ENCODE assay signal across 17 cellular contexts in the genomic region with DNA sequence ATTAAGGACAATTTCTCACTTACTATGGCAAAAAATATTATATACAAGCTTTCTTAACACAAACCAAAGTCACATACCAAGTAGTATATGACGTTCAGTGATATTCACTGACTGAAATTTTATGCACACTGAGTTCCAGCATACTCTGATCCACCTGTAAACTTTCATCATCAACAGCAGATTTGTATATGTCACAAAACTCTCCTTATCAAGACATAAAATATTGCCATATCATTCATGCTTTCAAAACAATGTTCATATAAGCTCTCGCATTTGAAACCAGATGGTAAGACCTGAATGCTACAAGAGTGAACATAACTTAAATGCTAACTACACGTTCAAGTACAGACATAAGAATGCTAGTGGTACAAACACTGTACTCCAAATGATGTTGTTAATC. TPM values are rescaled to one million over a fixed set of nuclear protein-coding genes. Genes with fewer than 3 reads are reported as not detected.
DNase-seq lines count a peak whose midpoint lies in the region; ATAC-seq and TF ChIP-seq lines count a peak whose summit lies in the region.
"Had no signal": no experiment of that assay in that cellular context is flagged by ENCODE, and none has a peak within 500 bp of the region (broad histone marks: within the 10 kb centered on the region; RNA-seq: fewer than 3 reads in every experiment).

No MANE protein-coding gene starts in this region.

- no peak overlapping the region for H3K27ac ChIP-seq in CD8-positive, alpha-beta T cell (ENCODE audit: low read depth, low read length)
- H3K27ac ChIP-seq in OCI-LY1 (ENCODE audit: low read depth, low read length, poor library complexity, severe bottlenecking) (peak overlapping the region; percentile 19), esophagus muscularis mucosa (replicated peaks in 1 of 4) (peak overlapping the region in 3 of 4 donors; percentile 6 to 20 (median 16)), rectal smooth muscle tissue (ENCODE audit: low read depth, low read length) (peak overlapping the region; percentile 76)
- H3K27ac ChIP-seq: SK-N-MC had no signal

- no peaks in the 10 kb centered on the region for H4K20me1 ChIP-seq in OCI-LY1 (ENCODE audit: insufficient read depth, low read length)

- no peak overlapping the region for H3K4me3 ChIP-seq in CD8-positive, alpha-beta T cell (ENCODE audit: low read depth, low read length)
- H3K4me3 ChIP-seq in OCI-LY1 (ENCODE audit: low read depth, low read length, poor library complexity, severe bottlenecking) (no peak overlapping the region), esophagus muscularis mucosa (no peak overlapping the region), rectal smooth muscle tissue (ENCODE audit: low read length) (no peak overlapping the region)
- H3K4me3 ChIP-seq: SK-N-MC had no signal

- intact Hi-C loops in CD8-positive, alpha-beta T cell (cut with DNase I, micrococcal nuclease): loop anchor here in 1 of 2 experiments (5.0 kb wide), 1 partner anchor 37 kb away; no protein-coding TSS in a partner anchor
- intact Hi-C loops in esophagus muscularis mucosa (cut with DNase I): no loop called here
- intact Hi-C loops in activated CD4-positive, alpha-beta memory T cell treated with anti-CD3 and anti-CD28 coated beads for 36 hours (cut with micrococcal nuclease): no loop called here

- POLR2A ChIA-PET in CD8-positive, alpha-beta T cell (lab: Charles Lee): no interaction called here
- POLR2A ChIA-PET in activated CD4-positive, alpha-beta memory T cell treated with anti-CD3 and anti-CD28 coated beads for 36 hours (lab: Charles Lee): no interaction called here

- H3K4me3 Mint-ChIP-seq in CD8-positive, alpha-beta T cell: no peak overlapping the region
- H3K4me3 Mint-ChIP-seq in activated CD4-positive, alpha-beta memory T cell treated with anti-CD3 and anti-CD28 coated beads for 36 hours: no peak overlapping the region

- peaks cover 11% of the 10 kb centered on the region for H3K36me3 ChIP-seq in CD8-positive, alpha-beta T cell (ENCODE audit: insufficient read depth, low read length)
- H3K36me3 ChIP-seq in OCI-LY1 (ENCODE audit: insufficient read depth, low read length): peaks cover 59% of the 10 kb centered on the region
- peaks cover 0 to 29% (median 2%) of the 10 kb centered on the region in 4 donors for H3K36me3 ChIP-seq in esophagus muscularis mucosa
- peaks cover 2% of the 10 kb centered on the region for H3K36me3 ChIP-seq in rectal smooth muscle tissue (ENCODE audit: control insufficient read depth, insufficient read depth, low read length)

- ATAC-seq in CD8-positive, alpha-beta T cell: no peak
- no peak for ATAC-seq in GM21360 (IDR thresholded peaks at IDR 0.05; ENCODE audit: unreplicated experiment)
- ATAC-seq: HCT116, Right ventricle myocardium inferior had no signal

- H3K9me3 ChIP-seq in CD8-positive, alpha-beta T cell (ENCODE audit: low read length): no peaks in the 10 kb centered on the region
- no peaks in the 10 kb centered on the region for H3K9me3 ChIP-seq in OCI-LY1 (ENCODE audit: low read length)
- H3K9me3 ChIP-seq in esophagus muscularis mucosa: no peaks in the 10 kb centered on the region

- peaks cover 56% of the 10 kb centered on the region for H3K36me3 Mint-ChIP-seq in CD8-positive, alpha-beta T cell
- peaks cover 31% of the 10 kb centered on the region for H3K36me3 Mint-ChIP-seq in activated CD4-positive, alpha-beta memory T cell treated with anti-CD3 and anti-CD28 coated beads for 36 hours

- no peaks in the 10 kb centered on the region for H3K27me3 ChIP-seq in CD8-positive, alpha-beta T cell (ENCODE audit: insufficient read depth, low read length)
- H3K27me3 ChIP-seq in OCI-LY1 (ENCODE audit: insufficient read depth, low read length): no peaks in the 10 kb centered on the region
- H3K27me3 ChIP-seq in esophagus muscularis mucosa: no peaks in the 10 kb centered on the region
- H3K27me3 ChIP-seq in rectal smooth muscle tissue (ENCODE audit: control insufficient read depth, insufficient read depth, low read length): no peaks in the 10 kb centered on the region

- no peak for TF ChIP-seq EP300 in esophagus muscularis mucosa (IDR thresholded peaks at IDR 0.05)

- H3K4me1 Mint-ChIP-seq in CD8-positive, alpha-beta T cell (ENCODE audit: low read depth): peaks cover 56% of the 10 kb centered on the region
- peaks cover 63% of the 10 kb centered on the region for H3K4me1 Mint-ChIP-seq in activated CD4-positive, alpha-beta memory T cell treated with anti-CD3 and anti-CD28 coated beads for 36 hours (ENCODE audit: low read depth)

- no peaks in the 10 kb centered on the region for H3K9me2 ChIP-seq in OCI-LY1 (ENCODE audit: low read depth, low read length)

- no peak overlapping the region for H2AFZ ChIP-seq in OCI-LY1 (ENCODE audit: low read length)

- H3F3A ChIP-seq in OCI-LY1 (ENCODE audit: insufficient read depth, low read length): no peaks in the 10 kb centered on the region

- H3K27ac Mint-ChIP-seq in CD8-positive, alpha-beta T cell: peak overlapping the region; percentile 66
- no peak overlapping the region for H3K27ac Mint-ChIP-seq in activated CD4-positive, alpha-beta memory T cell treated with anti-CD3 and anti-CD28 coated beads for 36 hours

- peaks cover 15% of the 10 kb centered on the region for H3K4me1 ChIP-seq in CD8-positive, alpha-beta T cell (ENCODE audit: insufficient read depth, low read length)
- peaks cover 87% of the 10 kb centered on the region for H3K4me1 ChIP-seq in OCI-LY1 (ENCODE audit: insufficient read depth, low read length, severe bottlenecking)
- H3K4me1 ChIP-seq in esophagus muscularis mucosa: peaks cover 11 to 76% (median 64%) of the 10 kb centered on the region in 4 donors
- H3K4me1 ChIP-seq in rectal smooth muscle tissue (ENCODE audit: control insufficient read depth, insufficient read depth, low read length): peaks cover 26% of the 10 kb centered on the region

- H3K9me3 Mint-ChIP-seq in CD8-positive, alpha-beta T cell: no peaks in the 10 kb centered on the region
- no peaks in the 10 kb centered on the region for H3K9me3 Mint-ChIP-seq in activated CD4-positive, alpha-beta memory T cell treated with anti-CD3 and anti-CD28 coated beads for 36 hours

- CTCF ChIA-PET in CD8-positive, alpha-beta T cell (lab: Charles Lee): no interaction called here
- CTCF ChIA-PET in activated CD4-positive, alpha-beta memory T cell treated with anti-CD3 and anti-CD28 coated beads for 36 hours (lab: Charles Lee): no interaction called here

- H3K9ac ChIP-seq in OCI-LY1 (ENCODE audit: low read length): no peak overlapping the region; the same call in 1 of the 2 replicates
- no peak overlapping the region for H3K9ac ChIP-seq in rectal smooth muscle tissue (ENCODE audit: low read length)

- WGBS in esophagus muscularis mucosa: 49% methylated on average over 3 of the region's 3 CpGs

- TF ChIP-seq POLR2A in esophagus muscularis mucosa (IDR thresholded peaks at IDR 0.05; ENCODE audit: low read depth): no peak

- no peak overlapping the region; the same call in 1 of the 2 replicates for H3K4me2 ChIP-seq in OCI-LY1 (ENCODE audit: low read length)

- TF ChIP-seq CTCF in CD8-positive, alpha-beta T cell (IDR thresholded peaks at IDR 0.05): no peak
- TF ChIP-seq CTCF in OCI-LY1 (IDR thresholded peaks at IDR 0.05; ENCODE audit: low read length) (no peak), esophagus muscularis mucosa (IDR thresholded peaks at IDR 0.05) (no peak)

- no peak for DNase-seq in CD8-positive, alpha-beta T cell
- DNase-seq in esophagus muscularis mucosa (ENCODE audit: extremely low spot score): no peak
- no peak for DNase-seq in activated CD4-positive, alpha-beta memory T cell treated with anti-CD3 and anti-CD28 coated beads for 36 hours
- no peak for DNase-seq in ecto neural progenitor cell (ENCODE audit: low spot score)
- DNase-seq: COR-L47; DMS153; IMR-90; NCI-H1436; NCI-H2081; NCI-H526; NK-92 treated with Interleukin-12 subunit alpha and Interleukin-12 subunit beta, amount 100 ng/mL, for 24 hours had no signal

- H3K27me3 Mint-ChIP-seq in CD8-positive, alpha-beta T cell (ENCODE audit: low read depth): no peaks in the 10 kb centered on the region
- no peaks in the 10 kb centered on the region for H3K27me3 Mint-ChIP-seq in activated CD4-positive, alpha-beta memory T cell treated with anti-CD3 and anti-CD28 coated beads for 36 hours

- peaks cover 37% of the 10 kb centered on the region for H3K79me2 ChIP-seq in OCI-LY1 (ENCODE audit: insufficient read depth, low read length)

RNA-seq across cellular contexts. Expression of gene GNA13, which starts 46.7 kb away (rescaled TPM):
- total RNA-seq in CD8-positive, alpha-beta T cell: 100 to 1,000 TPM; 173 to 185 TPM
- total RNA-seq in esophagus muscularis mucosa: 10 to 100 TPM; 54.2 to 79.6 (median 69.2) TPM
- 10 to 100 TPM; 55.4 to 55.7 TPM for total RNA-seq in activated CD4-positive, alpha-beta memory T cell treated with anti-CD3 and anti-CD28 coated beads for 36 hours
